Comparison of ENCODE assay signal across 20 cellular contexts in the genomic region with DNA sequence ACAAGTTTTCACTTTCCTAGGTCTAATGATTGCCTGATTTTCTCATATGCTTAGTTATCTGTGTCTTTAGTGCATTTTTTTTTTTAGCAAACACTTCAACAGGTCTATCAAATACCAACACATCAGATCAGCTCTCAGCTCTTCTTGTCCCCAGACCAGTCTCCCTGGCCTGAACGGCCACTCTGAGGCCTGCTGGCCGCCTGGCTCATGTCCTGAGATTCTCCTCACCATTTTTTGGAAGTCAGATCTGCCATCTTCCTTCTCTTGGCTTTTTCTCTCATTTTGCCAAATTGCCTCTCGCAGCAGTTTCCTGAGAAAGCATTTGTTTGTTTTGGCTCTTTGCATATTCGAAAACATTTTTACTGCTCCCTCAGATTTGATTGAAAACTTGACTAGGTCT. TPM values are rescaled to one million over a fixed set of nuclear protein-coding genes. Genes with fewer than 3 reads are reported as not detected.
DNase-seq lines count a peak whose midpoint lies in the region; ATAC-seq, FAIRE-seq and TF ChIP-seq lines count a peak whose summit lies in the region.
"Had no signal": no experiment of that assay in that cellular context is flagged by ENCODE, and none has a peak within 500 bp of the region (broad histone marks: within the 10 kb centered on the region; RNA-seq: fewer than 3 reads in every experiment).

No MANE protein-coding gene starts in this region.

- no peaks in the 10 kb centered on the region for H3K27me3 Mint-ChIP-seq in activated T-cell treated with anti-CD3 and anti-CD28 coated beads, Interleukin-2, amount 50 U/mL, for 24 hours
- H3K27me3 Mint-ChIP-seq in naive thymus-derived CD4-positive, alpha-beta T cell, result no peaks in the 10 kb centered on the region

- CTCF ChIA-PET in K562 (lab: Yijun Ruan, JAX; ENCODE audit: low intra/inter-chr PET ratio), result no interaction called here
- CTCF ChIA-PET in naive thymus-derived CD4-positive, alpha-beta T cell (lab: Charles Lee), result no interaction called here

- peak overlapping the region; percentile 22; the same call in 1 of the 3 replicates for H3K27ac ChIP-seq in K562 (ENCODE audit: extremely low read depth, low read depth, low read length)
- H3K27ac ChIP-seq in naive thymus-derived CD4-positive, alpha-beta T cell (ENCODE audit: low read depth, low read length), result no peak overlapping the region
- H3K27ac ChIP-seq in stomach smooth muscle (ENCODE audit: low read length), result peak overlapping the region; percentile 60
- H3K27ac ChIP-seq: right lobe of liver had no signal

- H3K9ac ChIP-seq in K562 (ENCODE audit: insufficient read depth in 1 of 2, low read depth in 2 of 2, low read length in 2 of 2) (no peak overlapping the region), stomach smooth muscle (ENCODE audit: low read length in 2 of 2) (no peak overlapping the region)

- H3K4me2 ChIP-seq in K562 (ENCODE audit: insufficient read depth, low read length), result no peak overlapping the region

- H3K9me1 ChIP-seq in K562 (ENCODE audit: control insufficient read depth, insufficient read depth, low read length), result no peaks in the 10 kb centered on the region

- BruUV-seq in K562 (replicated peaks; lab: Mats Ljungman, UMichigan), result no TSS peak

- in situ Hi-C loops in K562 (cut with MboI), result loop anchor here (5.0 kb wide), 1 partner anchor 43 kb away; no protein-coding TSS in a partner anchor

- H3K27me3 ChIP-seq in K562 (ENCODE audit: control insufficient read depth in 2 of 2, insufficient read depth in 2 of 2, low read length in 2 of 2), result no peaks in the 10 kb centered on the region; a peak in 1 of 5 replicates
- no peaks in the 10 kb centered on the region for H3K27me3 ChIP-seq in naive thymus-derived CD4-positive, alpha-beta T cell (ENCODE audit: control insufficient read depth in 2 of 2, insufficient read depth in 2 of 2, low read length in 2 of 2)
- no peaks in the 10 kb centered on the region for H3K27me3 ChIP-seq in stomach smooth muscle (ENCODE audit: control insufficient read depth in 1 of 2, insufficient read depth in 2 of 2, low read length in 2 of 2)
- H3K27me3 ChIP-seq: right lobe of liver, upper lobe of left lung had no signal

- H3K4me3 ChIP-seq in K562, result no peak overlapping the region
- H3K4me3 ChIP-seq in naive thymus-derived CD4-positive, alpha-beta T cell (ENCODE audit: low read length), result no peak overlapping the region
- no peak overlapping the region for H3K4me3 ChIP-seq in stomach smooth muscle (ENCODE audit: low read length in 2 of 2)
- H3K4me3 ChIP-seq: right lobe of liver, upper lobe of left lung had no signal

- no peak for TF ChIP-seq EP300 in K562 (IDR thresholded peaks at IDR 0.05; ENCODE audit: low read length)

- H3K36me3 ChIP-seq in K562 (ENCODE audit: control insufficient read depth, insufficient read depth, low read length), result peaks cover 41% of the 10 kb centered on the region; the same call in 2 of the 3 replicates
- peaks cover 0 to 10% (median 8%) of the 10 kb centered on the region in 3 experiments for H3K36me3 ChIP-seq in naive thymus-derived CD4-positive, alpha-beta T cell (ENCODE audit: control insufficient read depth in 2 of 3, insufficient read depth in 3 of 3, low read length in 3 of 3)
- H3K36me3 ChIP-seq in stomach smooth muscle (ENCODE audit: control insufficient read depth in 2 of 2, insufficient read depth in 2 of 2, low read length in 2 of 2), result peaks cover 0 to 6% of the 10 kb centered on the region in 2 donors
- H3K36me3 ChIP-seq: right lobe of liver had no signal

- H4K20me1 ChIP-seq in K562 (replicated peaks; ENCODE audit: control insufficient read depth, insufficient read depth, low read length), result peaks cover 4% of the 10 kb centered on the region; the same call in 1 of the 2 replicates

- H3K4me3 Mint-ChIP-seq in activated T-cell treated with anti-CD3 and anti-CD28 coated beads, Interleukin-2, amount 50 U/mL, for 24 hours, result no peak overlapping the region
- peak overlapping the region in 8 of 10 donors; percentile 10 to 79 (median 40) for H3K4me3 Mint-ChIP-seq in naive thymus-derived CD4-positive, alpha-beta T cell

- POLR2A ChIA-PET in K562 (lab: Yijun Ruan, JAX), result interaction anchor here (0.6 kb wide), 1 partner anchor 271 kb away, joined by 3 read pairs; no protein-coding TSS in a partner anchor
- POLR2A ChIA-PET in naive thymus-derived CD4-positive, alpha-beta T cell (lab: Charles Lee), result no interaction called here

- peaks cover 91% of the 10 kb centered on the region for H3K4me1 Mint-ChIP-seq in activated T-cell treated with anti-CD3 and anti-CD28 coated beads, Interleukin-2, amount 50 U/mL, for 24 hours (ENCODE audit: low read depth)
- H3K4me1 Mint-ChIP-seq in naive thymus-derived CD4-positive, alpha-beta T cell, result peaks cover 58 to 99% (median 94%) of the 10 kb centered on the region in 7 donors

- FAIRE-seq in K562 (lab: Jason Lieb, UNC), result no peak
- FAIRE-seq: GM19239 had no signal

- DNase-seq in activated T-cell treated with anti-CD3 and anti-CD28 coated beads, Interleukin-2, amount 50 U/mL, for 24 hours, result no peak
- no peak for DNase-seq in activated T-cell treated with anti-CD3 and anti-CD28 coated beads, Interleukin-2, amount 50 U/mL, for 48 hours
- DNase-seq in K562 (ENCODE audit: extremely low read depth in 1 of 4, low spot score in 3 of 4) (no peak), DMS153 (lab: John Stamatoyannopoulos, UW) (no peak), NCI-H2029 (lab: John Stamatoyannopoulos, UW) (no peak)
- no peak for DNase-seq in naive thymus-derived CD4-positive, alpha-beta T cell
- DNase-seq: 8988T; activated CD4-positive, alpha-beta T cell treated with anti-CD3 and anti-CD28 coated beads, Interleukin-2, amount 50 U/mL, for 48 hours; DMS 273 treated with DMSO at 0.1 percent for 48 hours; GDM1; HCEC 1CT; NCI-H1417; NCI-H526; right lobe of liver; upper lobe of left lung had no signal

- TF ChIP-seq CTCF in K562 (IDR thresholded peaks at IDR 0.05 in 2 of 3, conservative IDR thresholded peaks at IDR 0.05 in 1 of 3; ENCODE audit: insufficient read depth in 2 of 3, low read depth in 1 of 3, low read length in 3 of 3), result no peak

- 100% methylated on average over 3 of the region's 4 CpGs for WGBS in K562 (ENCODE audit: insufficient coverage, low coverage, missing lambda C conversion rate)

- H3K27ac Mint-ChIP-seq in activated T-cell treated with anti-CD3 and anti-CD28 coated beads, Interleukin-2, amount 50 U/mL, for 24 hours, result peak overlapping the region; percentile 73
- H3K27ac Mint-ChIP-seq in naive thymus-derived CD4-positive, alpha-beta T cell, result peak overlapping the region in 8 of 9 donors; percentile 53 to 94 (median 81)

- intact Hi-C loops in K562 (cut with micrococcal nuclease), result loop anchor here (5.0 kb wide), 1 partner anchor 38 kb away; no protein-coding TSS in a partner anchor
- intact Hi-C loops in naive thymus-derived CD4-positive, alpha-beta T cell (cut with micrococcal nuclease), result no loop called here

- peaks cover 58% of the 10 kb centered on the region for H3K36me3 Mint-ChIP-seq in activated T-cell treated with anti-CD3 and anti-CD28 coated beads, Interleukin-2, amount 50 U/mL, for 24 hours (ENCODE audit: low read depth)
- H3K36me3 Mint-ChIP-seq in naive thymus-derived CD4-positive, alpha-beta T cell, result peaks cover 0 to 25% (median 9%) of the 10 kb centered on the region in 5 donors

- no peak overlapping the region for H2AFZ ChIP-seq in K562 (ENCODE audit: low read depth, low read length)

- no peak for TF ChIP-seq POLR2A in K562 (conservative IDR thresholded peaks at IDR 0.05)

- TF ChIP-seq RAD21 in K562 (CRISPR knock-in tag; conservative IDR thresholded peaks at IDR 0.05 in 1 of 2, IDR thresholded peaks at IDR 0.05 in 1 of 2), result no peak

- H3K9me3 Mint-ChIP-seq in activated T-cell treated with anti-CD3 and anti-CD28 coated beads, Interleukin-2, amount 50 U/mL, for 24 hours, result peaks cover 2% of the 10 kb centered on the region
- H3K9me3 Mint-ChIP-seq in naive thymus-derived CD4-positive, alpha-beta T cell, result peaks cover 0 to 6% (median 2%) of the 10 kb centered on the region in 11 donors
- H3K9me3 Mint-ChIP-seq: activated naive CD4-positive, alpha-beta T cell treated with anti-CD3 and anti-CD28 coated beads, Interleukin-2, amount 50 U/mL, for 72 hours; stimulated activated effector memory CD8-positive, alpha-beta T cell treated with anti-CD3 and anti-CD28 coated beads, Interleukin-12 subunit alpha, Interleukin-12 subunit beta, amount 100 ng/mL, for 72 hours had no signal

- peaks cover 100% of the 10 kb centered on the region for H3K79me2 ChIP-seq in K562 (ENCODE audit: control insufficient read depth, insufficient read depth, low read length)

- no peak for ATAC-seq in K562
- no peak for ATAC-seq in naive thymus-derived CD4-positive, alpha-beta T cell
- no peak for ATAC-seq in HG03039 (IDR thresholded peaks at IDR 0.05; ENCODE audit: unreplicated experiment)
- ATAC-seq: activated naive CD4-positive, alpha-beta T cell treated with anti-CD3 and anti-CD28 coated beads, Interleukin-2, amount 50 U/mL, for 72 hours; stimulated activated effector memory CD8-positive, alpha-beta T cell treated with anti-CD3 and anti-CD28 coated beads, Interleukin-12 subunit alpha, Interleukin-12 subunit beta, amount 100 ng/mL, for 72 hours had no signal

- H3K9me3 ChIP-seq in K562 (replicated peaks; ENCODE audit: control insufficient read depth, insufficient read depth, low read depth, low read length), result no peaks in the 10 kb centered on the region; the same call in 1 of the 2 replicates
- H3K9me3 ChIP-seq in naive thymus-derived CD4-positive, alpha-beta T cell (ENCODE audit: control insufficient read depth in 2 of 3, low read length in 3 of 3), result peaks cover 0 to 8% (median 0%) of the 10 kb centered on the region in 3 experiments
- H3K9me3 ChIP-seq in stomach smooth muscle (ENCODE audit: control insufficient read depth in 2 of 2, low read length in 2 of 2), result no peaks in the 10 kb centered on the region
- H3K9me3 ChIP-seq: right lobe of liver had no signal

- H3K4me1 ChIP-seq in K562 (replicated peaks in 1 of 2; ENCODE audit: control insufficient read depth in 2 of 2, insufficient read depth in 2 of 2, low read length in 2 of 2), result peaks cover 39 to 58% of the 10 kb centered on the region in 2 experiments; a peak in 4 of 5 replicates
- H3K4me1 ChIP-seq in naive thymus-derived CD4-positive, alpha-beta T cell (ENCODE audit: control insufficient read depth in 2 of 2, insufficient read depth in 2 of 2, low read length in 2 of 2), result peaks cover 11 to 58% of the 10 kb centered on the region in 2 donors
- peaks cover 48% of the 10 kb centered on the region for H3K4me1 ChIP-seq in stomach smooth muscle (ENCODE audit: control insufficient read depth, insufficient read depth, low read length)

RNA-seq across cellular contexts. Expression of a gene that starts 29.3 kb away (rescaled TPM):
- total RNA-seq in K562 (2011; cell fraction: chromatin; rRNA removed; ENCODE audit: low replicate concordance), result 76.3 and 99.7 TPM in 2 replicates
- total RNA-seq in K562 (2011; cell fraction: nucleolus; rRNA removed), result 34.7 and 41.2 TPM in 2 replicates
- 42.2 and 48.0 TPM in 2 replicates for total RNA-seq in K562 (2011; cell fraction: nucleoplasm; rRNA removed)
- total RNA-seq in K562 (2014; rRNA removed), result 26.8 and 28.0 TPM in 2 replicates
- 22.2 and 23.9 TPM in 2 replicates for total RNA-seq in K562 (2014; rRNA removed; fragmentation: Illumina TruSeq; extraction: Trizol)
- total RNA-seq in K562 (2015; rRNA removed; fragmentation: Illumina TruSeq; extraction: Trizol), result 32.0 and 32.5 TPM in 2 replicates
- total RNA-seq in K562 (2021), result 29.9 and 31.3 TPM in 2 replicates
- polyA plus RNA-seq in K562 (2011; rRNA removed), result 31.2 and 37.0 TPM in 2 replicates
- polyA plus RNA-seq in K562 (2011; cell fraction: cytosol; rRNA removed), result 30.3 TPM in 2 replicates
- 59.2 and 67.7 TPM in 2 replicates for polyA plus RNA-seq in K562 (2011; cell fraction: nucleus; rRNA removed)
- 25.0 and 26.8 TPM in 2 replicates for polyA plus RNA-seq in K562 (2012)
- polyA plus RNA-seq in K562 (2014; fragmentation: Illumina TruSeq; extraction: Trizol), result 23.6 and 26.8 TPM in 2 replicates
- 1 to 10 TPM; 1.9 to 5.1 TPM for polyA plus RNA-seq in K562 (2014; fragmentation: Nextera tagmentation; extraction: Ambion mirVana)
- 35.1 and 35.6 TPM in 2 replicates for polyA plus RNA-seq in K562 (2014; rRNA removed)
- 35.7 and 36.8 TPM in 2 replicates for polyA minus RNA-seq in K562 (2011; rRNA and poly(A)+ RNA removed)
- polyA minus RNA-seq in K562 (2011; cell fraction: cytosol; rRNA and poly(A)+ RNA removed), result 19.0 and 19.1 TPM in 2 replicates
- polyA minus RNA-seq in K562 (2011; cell fraction: nucleus; rRNA and poly(A)+ RNA removed), result 24.1 and 29.9 TPM in 2 replicates
- total RNA-seq in naive thymus-derived CD4-positive, alpha-beta T cell, result 10 to 100 TPM; 37.1 to 61.3 (median 40.1) TPM
- polyA plus RNA-seq in naive thymus-derived CD4-positive, alpha-beta T cell, result 10 to 100 TPM; 35.0 to 47.4 TPM

RNA-seq across cellular contexts. Expression of a gene that starts 51.6 kb away (rescaled TPM):
- total RNA-seq in K562 (2011; cell fraction: chromatin; rRNA removed; ENCODE audit: low replicate concordance), result 61.4 and 70.7 TPM in 2 replicates
- 53.2 and 63.7 TPM in 2 replicates for total RNA-seq in K562 (2011; cell fraction: nucleolus; rRNA removed)
- 62.1 and 64.4 TPM in 2 replicates for total RNA-seq in K562 (2011; cell fraction: nucleoplasm; rRNA removed)
- total RNA-seq in K562 (2014; rRNA removed), result 76.1 and 83.0 TPM in 2 replicates
- 39.7 and 40.7 TPM in 2 replicates for total RNA-seq in K562 (2014; rRNA removed; fragmentation: Illumina TruSeq; extraction: Trizol)
- total RNA-seq in K562 (2015; rRNA removed; fragmentation: Illumina TruSeq; extraction: Trizol), result 25.0 and 25.9 TPM in 2 replicates
- 41.7 and 42.2 TPM in 2 replicates for total RNA-seq in K562 (2021)
- polyA plus RNA-seq in K562 (2011; rRNA removed), result 119 and 124 TPM in 2 replicates
- 114 and 117 TPM in 2 replicates for polyA plus RNA-seq in K562 (2011; cell fraction: cytosol; rRNA removed)
- 136 and 157 TPM in 2 replicates for polyA plus RNA-seq in K562 (2011; cell fraction: nucleus; rRNA removed)
- polyA plus RNA-seq in K562 (2012), result 28.7 and 29.5 TPM in 2 replicates
- 46.9 and 54.9 TPM in 2 replicates for polyA plus RNA-seq in K562 (2014; fragmentation: Illumina TruSeq; extraction: Trizol)
- 10 to 100 TPM in 1 of 2 experiments, 1 to 10 TPM in 1; 9.2 to 10.7 TPM for polyA plus RNA-seq in K562 (2014; fragmentation: Nextera tagmentation; extraction: Ambion mirVana)
- 68.9 and 75.9 TPM in 2 replicates for polyA plus RNA-seq in K562 (2014; rRNA removed)
- 42.4 and 53.7 TPM in 2 replicates for polyA minus RNA-seq in K562 (2011; rRNA and poly(A)+ RNA removed)
- 32.0 and 69.4 TPM in 2 replicates for polyA minus RNA-seq in K562 (2011; cell fraction: cytosol; rRNA and poly(A)+ RNA removed)
- 33.0 and 56.2 TPM in 2 replicates for polyA minus RNA-seq in K562 (2011; cell fraction: nucleus; rRNA and poly(A)+ RNA removed)
- 10 to 100 TPM; 17.7 to 81.7 (median 39.3) TPM for total RNA-seq in naive thymus-derived CD4-positive, alpha-beta T cell
- 10 to 100 TPM; 40.5 to 41.5 TPM for polyA plus RNA-seq in naive thymus-derived CD4-positive, alpha-beta T cell
